In genomic region chrX:30141966-30142365, GRCh38 we compare ENCODE assay signal across 9 cellular contexts.
DNase-seq lines count a peak whose midpoint lies in the region; ATAC-seq, FAIRE-seq and TF ChIP-seq lines count a peak whose summit lies in the region.
"Had no signal": no experiment of that assay in that cellular context is flagged by ENCODE, and none has a peak within 500 bp of the region (broad histone marks: within the 10 kb centered on the region; RNA-seq: fewer than 3 reads in every experiment).

No MANE protein-coding gene starts in this region.

- DNase-seq in HuH-7 (ENCODE audit: low spot score) (peak; percentile 2), keratinocyte (ENCODE audit: low read depth, low spot score) (no peak), NK-92 (lab: John Stamatoyannopoulos, UW; ENCODE audit: unreplicated experiment) (no peak), nucleus accumbens (lab: John Stamatoyannopoulos, UW) (no peak)
- no peak for DNase-seq in stimulated activated naive CD4-positive, alpha-beta T cell treated with Interleukin-2 at 50 U/mL for 16 hours (lab: John Stamatoyannopoulos, UW)
- DNase-seq: activated B cell treated with CpG ODN at 0.5 μM for 24 hours had no signal

- no peak overlapping the region for H3K4me2 ChIP-seq in DOHH2 (ENCODE audit: low read length)
- H3K4me2 ChIP-seq in keratinocyte (ENCODE audit: control insufficient read depth, extremely low read depth, insufficient read depth, low read depth, low read length) = no peak overlapping the region

- H2AFZ ChIP-seq in keratinocyte (ENCODE audit: control insufficient read depth, low read length) = no peak overlapping the region

- ATAC-seq in GM19463 (IDR thresholded peaks at IDR 0.05; ENCODE audit: unreplicated experiment) (peak; percentile 81), SK-N-SH treated with all-trans-retinoic acid at 6 μM for 48 hours (peak; percentile 87)

- H3K36me3 ChIP-seq in DOHH2 (ENCODE audit: control insufficient read depth, low read length) = no peaks in the 10 kb centered on the region
- no peaks in the 10 kb centered on the region for H3K36me3 ChIP-seq in keratinocyte (ENCODE audit: control insufficient read depth in 2 of 2, extremely low read depth in 1 of 2, insufficient read depth in 2 of 2, low read length in 2 of 2)

- H3K4me3 ChIP-seq in DOHH2 (ENCODE audit: low read length) (no peak overlapping the region), keratinocyte (ENCODE audit: control insufficient read depth in 2 of 3, extremely low read depth in 1 of 3, insufficient read depth in 2 of 3, low read depth in 1 of 3, low read length in 3 of 3) (no peak overlapping the region)

- H3K27me3 ChIP-seq in DOHH2 (ENCODE audit: control insufficient read depth, low read length) (no peaks in the 10 kb centered on the region), keratinocyte (ENCODE audit: control insufficient read depth, extremely low read depth, insufficient read depth, low read length) (no peaks in the 10 kb centered on the region)

- no peaks in the 10 kb centered on the region for H3F3A ChIP-seq in DOHH2 (ENCODE audit: control insufficient read depth, insufficient read depth)

- H3K9me2 ChIP-seq in DOHH2 (replicated peaks; ENCODE audit: control insufficient read depth, low read length) = no peaks in the 10 kb centered on the region

- H3K79me2 ChIP-seq in DOHH2 (ENCODE audit: control insufficient read depth, low read length) (no peaks in the 10 kb centered on the region), keratinocyte (ENCODE audit: control insufficient read depth, insufficient read depth, low read length) (no peaks in the 10 kb centered on the region)

- H3K9me1 ChIP-seq in keratinocyte (ENCODE audit: control insufficient read depth, extremely low read depth, insufficient read depth, low read length) = no peaks in the 10 kb centered on the region

- H3K27ac ChIP-seq in DOHH2 (ENCODE audit: low read depth, low read length) = no peak overlapping the region
- no peak overlapping the region for H3K27ac ChIP-seq in keratinocyte (ENCODE audit: control insufficient read depth, insufficient read depth, low read length)

- peak; percentile 27 for TF ChIP-seq CTCF in DOHH2 (IDR thresholded peaks at IDR 0.05; ENCODE audit: low read depth, low read length, poor library complexity, severe bottlenecking)
- TF ChIP-seq CTCF in keratinocyte (optimal IDR thresholded peaks at IDR 0.05 in 1 of 3, IDR thresholded peaks at IDR 0.05 in 1 of 3, conservative IDR thresholded peaks at IDR 0.05 in 1 of 3; ENCODE audit: extremely low read depth in 1 of 3, insufficient read depth in 2 of 3, low read length in 3 of 3) = peak in 2 of 3 experiments; percentile 18 to 29

- no peaks in the 10 kb centered on the region for H4K20me1 ChIP-seq in DOHH2 (ENCODE audit: control insufficient read depth, insufficient read depth, low read depth, low read length)
- no peaks in the 10 kb centered on the region for H4K20me1 ChIP-seq in keratinocyte (ENCODE audit: control insufficient read depth, extremely low read depth, insufficient read depth, low read length)

- no peaks in the 10 kb centered on the region for H3K9me3 ChIP-seq in DOHH2 (ENCODE audit: control insufficient read depth, insufficient read depth, low read length)
- no peaks in the 10 kb centered on the region for H3K9me3 ChIP-seq in keratinocyte (ENCODE audit: control insufficient read depth, low read depth, low read length)

- no peak for FAIRE-seq in keratinocyte (lab: Jason Lieb, UNC)

- dilution Hi-C loops in keratinocyte (cut with MboI; ENCODE audit: extremely low pct_ligation_motif_present, low sequenced_read_pairs) = no loop called here

- H3K9ac ChIP-seq in keratinocyte (ENCODE audit: control insufficient read depth, extremely low read depth, insufficient read depth, low read length) = no peak overlapping the region

- H3K4me1 ChIP-seq in DOHH2 (ENCODE audit: control insufficient read depth, low read length) (no peaks in the 10 kb centered on the region), keratinocyte (ENCODE audit: control insufficient read depth, extremely low read depth, insufficient read depth, low read length) (no peaks in the 10 kb centered on the region)

TF ChIP-seq in SK-N-SH treated with all-trans-retinoic acid at 6 μM for 48 hours, 23 proteins besides CTCF, POLR2A, EP300 and RAD21:
- no peak for TF ChIP-seq ZNF70 (CRISPR knock-in tag; IDR thresholded peaks at IDR 0.05)
- no peak for TF ChIP-seq ESRRG (CRISPR knock-in tag; IDR thresholded peaks at IDR 0.05)
- TF ChIP-seq ZFP30 (CRISPR knock-in tag; IDR thresholded peaks at IDR 0.05) = no peak
- no peak for TF ChIP-seq TCF4 (CRISPR knock-in tag; IDR thresholded peaks at IDR 0.05; ENCODE audit: borderline replicate concordance)
- no peak for TF ChIP-seq ZNF8 (CRISPR knock-in tag; IDR thresholded peaks at IDR 0.05)
